14 cellular contexts compared by ENCODE assay signal in the genomic region with DNA sequence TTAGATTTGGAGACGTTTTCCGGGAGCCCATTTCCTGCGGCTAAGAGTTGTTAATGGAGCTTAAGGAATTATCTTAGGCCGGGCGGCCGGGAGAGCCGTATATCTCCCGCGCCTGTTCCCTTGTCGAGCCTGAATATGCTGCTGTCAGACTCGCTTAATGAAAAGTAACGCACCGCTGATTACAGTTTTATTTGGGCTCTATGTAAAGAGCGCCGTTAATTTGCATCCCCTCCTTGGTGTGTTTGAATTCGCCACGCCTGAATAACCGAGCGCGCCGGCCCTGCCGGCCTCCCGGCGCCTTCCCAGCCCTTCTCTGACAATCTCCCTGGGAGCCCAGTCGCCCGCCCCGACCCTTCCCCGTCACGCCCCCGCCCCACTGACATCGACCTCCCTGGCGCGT. TPM values are rescaled to one million over a fixed set of nuclear protein-coding genes. Genes with fewer than 3 reads are reported as not detected.
DNase-seq lines count a peak whose midpoint lies in the region; ATAC-seq and TF ChIP-seq lines count a peak whose summit lies in the region.
"Had no signal": no experiment of that assay in that cellular context is flagged by ENCODE, and none has a peak within 500 bp of the region (broad histone marks: within the 10 kb centered on the region; RNA-seq: fewer than 3 reads in every experiment).

No MANE protein-coding gene starts in this region.

- H4K8ac ChIP-seq in mesendoderm (ENCODE audit: low read depth, low read length) = no peak overlapping the region

- no peak overlapping the region for H2BK120ac ChIP-seq in mesendoderm (ENCODE audit: low read depth, low read length)

- H3K23ac ChIP-seq in mesendoderm (ENCODE audit: low read length) = no peak overlapping the region

- DNase-seq in NAMALWA (ENCODE audit: low spot score) = peak; percentile 80
- DNase-seq in OCI-LY7 (ENCODE audit: low spot score) = peak; percentile 72
- peak; percentile 37 for DNase-seq in mesendoderm
- no peak for DNase-seq in lower leg skin (ENCODE audit: low spot score in 2 of 2)
- DNase-seq in activated CD4-positive, alpha-beta T cell treated with anti-CD3 and anti-CD28 coated beads, Interleukin-2, amount 50 U/mL, for 4 hours = no peak
- DNase-seq: activated naive CD8-positive, alpha-beta T cell treated with anti-CD3 and anti-CD28 coated beads for 36 hours; cerebellar nuclear complex; heart left ventricle; small intestine had no signal

- no peaks in the 10 kb centered on the region for H3F3A ChIP-seq in DOHH2 (ENCODE audit: control insufficient read depth, insufficient read depth)

- H3K4me3 ChIP-seq in DOHH2 (ENCODE audit: low read length) (peak overlapping the region; percentile 75), OCI-LY7 (ENCODE audit: low read depth, low read length, poor library complexity, severe bottlenecking) (peak overlapping the region; percentile 58), mesendoderm (ENCODE audit: low read length) (no peak overlapping the region), lower leg skin (ENCODE audit: low read depth, poor library complexity, severe bottlenecking) (no peak overlapping the region)
- H3K4me3 ChIP-seq: heart left ventricle had no signal

- H4K5ac ChIP-seq in mesendoderm (ENCODE audit: low read length) = no peak overlapping the region

- H2AFZ ChIP-seq in OCI-LY7 (ENCODE audit: low read length) = no peak overlapping the region; the same call in 1 of the 2 replicates

- no peaks in the 10 kb centered on the region for H4K20me1 ChIP-seq in DOHH2 (ENCODE audit: control insufficient read depth, insufficient read depth, low read depth, low read length)
- H4K20me1 ChIP-seq in OCI-LY7 (ENCODE audit: insufficient read depth, low read length) = no peaks in the 10 kb centered on the region

- TF ChIP-seq POLR2A in lower leg skin (IDR thresholded peaks at IDR 0.05) = no peak

- no TSS peak for BruUV-seq in OCI-LY7 (replicated peaks; lab: Mats Ljungman, UMichigan)

- H3K9ac ChIP-seq in mesendoderm (ENCODE audit: low read length) = no peak overlapping the region

- CTCF ChIA-PET in OCI-LY7 (lab: Charles Lee; ENCODE audit: unreplicated experiment) = no interaction called here

- H3K4me2 ChIP-seq in DOHH2 (ENCODE audit: low read length) (peak overlapping the region; percentile 94), OCI-LY7 (ENCODE audit: low read length) (peak overlapping the region; percentile 72), mesendoderm (ENCODE audit: low read length) (no peak overlapping the region)

- H3K27ac ChIP-seq in DOHH2 (ENCODE audit: low read depth, low read length) (peak overlapping the region; percentile 31; the same call in 1 of the 2 replicates), OCI-LY7 (ENCODE audit: low read depth, low read length, poor library complexity, severe bottlenecking) (no peak overlapping the region), mesendoderm (ENCODE audit: low read depth, low read length) (no peak overlapping the region)
- H3K27ac ChIP-seq: heart left ventricle had no signal

- TF ChIP-seq CTCF in DOHH2 (IDR thresholded peaks at IDR 0.05; ENCODE audit: low read depth, low read length, poor library complexity, severe bottlenecking) (no peak), OCI-LY7 (conservative IDR thresholded peaks at IDR 0.05; ENCODE audit: low read length) (no peak), lower leg skin (IDR thresholded peaks at IDR 0.05) (no peak)

- no peak overlapping the region for H2BK15ac ChIP-seq in mesendoderm (replicated peaks; ENCODE audit: low read depth)

- peak overlapping the region; percentile 42 for H3K56ac ChIP-seq in mesendoderm (ENCODE audit: low read length)

- H2BK5ac ChIP-seq in mesendoderm (ENCODE audit: low read length) = no peak overlapping the region

- H3K9me3 ChIP-seq in DOHH2 (ENCODE audit: control insufficient read depth, insufficient read depth, low read length) (peaks cover 15% of the 10 kb centered on the region; the same call in 1 of the 2 replicates), OCI-LY7 (ENCODE audit: low read length) (no peaks in the 10 kb centered on the region)
- H3K9me3 ChIP-seq: heart left ventricle had no signal

- WGBS in mesendoderm (ENCODE audit: extremely low coverage, insufficient coverage, low lambda C conversion rate) = no CpG with 5 or more reads among the region's 33 CpGs
- WGBS in lower leg skin, 2 donors = 26 to 29% methylated on average over 33 of the region's 33 CpGs

- H3K79me2 ChIP-seq in DOHH2 (ENCODE audit: control insufficient read depth, low read length) (no peaks in the 10 kb centered on the region), OCI-LY7 (ENCODE audit: insufficient read depth, low read depth, low read length) (no peaks in the 10 kb centered on the region), mesendoderm (ENCODE audit: control insufficient read depth, insufficient read depth, low read length) (no peaks in the 10 kb centered on the region)

- H3K27me3 ChIP-seq in DOHH2 (ENCODE audit: control insufficient read depth, low read length) (peaks cover 5% of the 10 kb centered on the region), mesendoderm (ENCODE audit: insufficient read depth, low read length, poor library complexity) (peaks cover 57% of the 10 kb centered on the region)

- no peak overlapping the region for H3K18ac ChIP-seq in mesendoderm (ENCODE audit: low read length)

- ATAC-seq in HG03432 (IDR thresholded peaks at IDR 0.05; ENCODE audit: unreplicated experiment) = no peak
- ATAC-seq: heart left ventricle had no signal

- H2AK5ac ChIP-seq in mesendoderm (ENCODE audit: low read length) = no peak overlapping the region

- no peaks in the 10 kb centered on the region for H3K79me1 ChIP-seq in mesendoderm (ENCODE audit: low read length)

- intact Hi-C loops in OCI-LY7 (cut with micrococcal nuclease; ENCODE audit: unreplicated experiment) (loop anchor here (10.0 kb wide), 1 partner anchor 110 kb away; no protein-coding TSS in a partner anchor), lower leg skin (cut with DNase I; ENCODE audit: low total_unique reads) (no loop called here)

- no peak overlapping the region for H3K4ac ChIP-seq in mesendoderm (ENCODE audit: low read depth, low read length)

- H3K36me3 ChIP-seq in DOHH2 (ENCODE audit: control insufficient read depth, low read length) (no peaks in the 10 kb centered on the region), OCI-LY7 (ENCODE audit: insufficient read depth, low read length) (no peaks in the 10 kb centered on the region), mesendoderm (ENCODE audit: control insufficient read depth, insufficient read depth, low read length) (no peaks in the 10 kb centered on the region)

- H3K9me2 ChIP-seq in DOHH2 (replicated peaks; ENCODE audit: control insufficient read depth, low read length) (no peaks in the 10 kb centered on the region), OCI-LY7 (ENCODE audit: insufficient read depth, low read length) (no peaks in the 10 kb centered on the region)

- H3K4me1 ChIP-seq in DOHH2 (ENCODE audit: control insufficient read depth, low read length) = peaks cover 34% of the 10 kb centered on the region
- H3K4me1 ChIP-seq in OCI-LY7 (ENCODE audit: insufficient read depth, low read length, poor library complexity, severe bottlenecking) = peaks cover 35% of the 10 kb centered on the region
- no peaks in the 10 kb centered on the region for H3K4me1 ChIP-seq in mesendoderm (ENCODE audit: control insufficient read depth, low read depth, low read length)

- POLR2A ChIA-PET in OCI-LY7 (lab: Charles Lee) = interaction anchor here (0.7 kb wide), 1 partner anchor 1757 kb away, joined by 6 read pairs; no protein-coding TSS in a partner anchor

RNA-seq across cellular contexts. Expression of a gene that starts 7.9 kb away (rescaled TPM):
- total RNA-seq in OCI-LY7 (2014; rRNA removed; shearing (Covaris generic)) = not detected in 2 replicates
- total RNA-seq in OCI-LY7 (2022) = not detected in 2 replicates
- polyA plus RNA-seq in mesendoderm (2013, experiment 1 of 2) = 0.51 TPM
- 0.48 TPM for polyA plus RNA-seq in mesendoderm (2013, experiment 2 of 2)
- 10 to 100 TPM; 32.5 to 58.3 (median 48.5) TPM for total RNA-seq in lower leg skin
- total RNA-seq: activated naive CD8-positive, alpha-beta T cell treated with anti-CD3 and anti-CD28 coated beads for 36 hours; epithelial cell of proximal tubule; liver had no signal
- polyA plus RNA-seq: CD14-positive monocyte, liver had no signal

Comparison
In these comparisons a context has a peak if more than half of its experiments do, and no peak if none do; other contexts are left out.
1. H3K4me3 ChIP-seq: peak in DOHH2 (single experiment) and OCI-LY7 (single experiment); none in mesendoderm (single experiment) and lower leg skin (single experiment).
2. DNase-seq: peak in NAMALWA (single experiment), OCI-LY7 (single experiment) and mesendoderm (single experiment); none in lower leg skin (0 of 2) and activated CD4-positive, alpha-beta T cell treated with anti-CD3 and anti-CD28 coated beads, Interleukin-2, amount 50 U/mL, for 4 hours (0 of 2).
3. RNA of a gene that starts 7.9 kb away (total RNA-seq): 32.5 to 58.3 TPM in lower leg skin; not detected in OCI-LY7; every median in the first group is over 10 times any median in the second.